1 cellular context compared by ENCODE assay signal in genomic region chr6:31827286-31828079, GRCh38.
TF ChIP-seq lines count a peak whose summit lies in the region.

Gene HSPA1B (plus strand): TSS chr6:31827738. CDS start chr6:31827951, 213 bp downstream.

TF ChIP-seq in K562, 482 proteins besides CTCF, POLR2A, EP300 and RAD21 (continued from another document and continues in another):
- no peak for TF ChIP-seq ZBTB40 (IDR thresholded peaks at IDR 0.05)
- TF ChIP-seq ZBTB40 (CRISPR knock-in tag; IDR thresholded peaks at IDR 0.05): no peak
- TF ChIP-seq USF1 (CRISPR knock-in tag; IDR thresholded peaks at IDR 0.05): peak; percentile 45
- TF ChIP-seq MGA (IDR thresholded peaks at IDR 0.05): no peak
- no peak for TF ChIP-seq FOXK1 (CRISPR knock-in tag; IDR thresholded peaks at IDR 0.05; ENCODE audit: borderline replicate concordance)
- TF ChIP-seq CUX1 (CRISPR knock-in tag; IDR thresholded peaks at IDR 0.05): no peak
- peak; percentile 83 for TF ChIP-seq SMAD3 (CRISPR knock-in tag; conservative IDR thresholded peaks at IDR 0.05)
- peak; percentile 60 for TF ChIP-seq PHF8 (IDR thresholded peaks at IDR 0.05; ENCODE audit: borderline replicate concordance, low read length)
- peak; percentile 22; the same call in 1 of the 2 replicates for TF ChIP-seq MYNN (IDR thresholded peaks at IDR 0.05)
- TF ChIP-seq MYNN (CRISPR knock-in tag; IDR thresholded peaks at IDR 0.05): no peak
- peak; percentile 99; the same call in 1 of the 2 replicates for TF ChIP-seq PHTF2 (CRISPR knock-in tag; IDR thresholded peaks at IDR 0.05)
- peak; percentile 89 for TF ChIP-seq ELF4 (CRISPR knock-in tag; IDR thresholded peaks at IDR 0.05)
- TF ChIP-seq ZNF740 (CRISPR knock-in tag; IDR thresholded peaks at IDR 0.05): peak; percentile 61
- no peak for TF ChIP-seq ZNF740 (tag; IDR thresholded peaks at IDR 0.05)
- TF ChIP-seq MAFK (IDR thresholded peaks at IDR 0.05; ENCODE audit: low read length): no peak; the same call in 1 of the 2 replicates
- peak; percentile 98 for TF ChIP-seq THAP12 (CRISPR knock-in tag; IDR thresholded peaks at IDR 0.05)
- peak; percentile 50 for TF ChIP-seq SP2 (IDR thresholded peaks at IDR 0.05; ENCODE audit: extremely low read depth, low read depth, low read length, poor library complexity, severe bottlenecking)
- no peak for TF ChIP-seq ZNF124 (CRISPR knock-in tag; IDR thresholded peaks at IDR 0.05)
- peak; percentile 48 to 95; a peak in 3 of 4 replicates for TF ChIP-seq TBL1XR1 (IDR thresholded peaks at IDR 0.05; ENCODE audit: low read length in 2 of 2)
